Comparison of ENCODE assay signal across 27 cellular contexts in the genomic region with DNA sequence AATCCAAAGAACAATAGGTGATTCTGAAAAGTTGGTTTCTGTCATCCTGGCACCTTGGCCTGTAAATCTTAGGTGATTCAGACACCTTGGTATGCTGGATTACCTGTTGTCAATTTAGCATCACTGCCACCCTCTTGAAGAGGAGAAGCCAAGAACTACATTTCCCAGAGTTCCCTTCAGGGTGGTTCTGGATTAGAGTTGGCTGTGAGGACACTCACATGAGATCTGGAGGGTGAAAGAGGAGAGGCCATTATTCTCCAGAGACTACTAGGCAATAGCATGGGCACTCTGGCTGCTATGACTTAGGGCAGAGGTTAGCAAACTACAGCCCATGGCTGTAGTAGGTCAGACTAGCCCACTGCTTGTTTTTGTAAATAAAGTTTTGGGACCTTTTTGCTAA. TPM values are rescaled to one million over a fixed set of nuclear protein-coding genes. Genes with fewer than 3 reads are reported as not detected.
DNase-seq lines count a peak whose midpoint lies in the region; ATAC-seq, FAIRE-seq and TF ChIP-seq lines count a peak whose summit lies in the region.
"Had no signal": no experiment of that assay in that cellular context is flagged by ENCODE, and none has a peak within 500 bp of the region (broad histone marks: within the 10 kb centered on the region; RNA-seq: fewer than 3 reads in every experiment).

No MANE protein-coding gene starts in this region.

- peak overlapping the region; percentile 11 for H3K4me2 ChIP-seq in astrocyte (ENCODE audit: low read length)
- H3K4me2 ChIP-seq: neural progenitor cell had no signal

- no peaks in the 10 kb centered on the region for H3K27me3 Mint-ChIP-seq in astrocyte (ENCODE audit: low read depth, unreplicated experiment)

- H2AFZ ChIP-seq in astrocyte (ENCODE audit: low read depth, low read length) = no peak overlapping the region
- H2AFZ ChIP-seq: neural progenitor cell had no signal

- H3K4me1 Mint-ChIP-seq in astrocyte (ENCODE audit: low read depth, unreplicated experiment) = peaks cover 40% of the 10 kb centered on the region
- H3K4me1 Mint-ChIP-seq: neural progenitor cell had no signal

- H3K36me3 ChIP-seq in right atrium auricular region (no peaks in the 10 kb centered on the region), astrocyte (ENCODE audit: insufficient read depth, low read length) (no peaks in the 10 kb centered on the region), esophagus muscularis mucosa (no peaks in the 10 kb centered on the region)
- H3K36me3 ChIP-seq: heart right ventricle, left lung, neural progenitor cell had no signal

- H3K4me3 Mint-ChIP-seq in astrocyte (ENCODE audit: unreplicated experiment) = no peak overlapping the region
- H3K4me3 Mint-ChIP-seq: activated T-cell treated with anti-CD3 and anti-CD28 coated beads, Interleukin-2, amount 50 U/mL, for 72 hours; neural progenitor cell had no signal

- FAIRE-seq in astrocyte (lab: Jason Lieb, UNC) = no peak
- FAIRE-seq: colon had no signal

- TF ChIP-seq CTCF in right atrium auricular region (IDR thresholded peaks at IDR 0.05) = no peak
- no peak for TF ChIP-seq CTCF in astrocyte (IDR thresholded peaks at IDR 0.05; ENCODE audit: insufficient read depth, low read depth, low read length)
- TF ChIP-seq CTCF in esophagus muscularis mucosa (IDR thresholded peaks at IDR 0.05) = no peak

- peak overlapping the region; percentile 16 for H3K9ac ChIP-seq in astrocyte (ENCODE audit: low read length)
- H3K9ac ChIP-seq: neural progenitor cell had no signal

- peak overlapping the region; percentile 99 for H3K27ac Mint-ChIP-seq in astrocyte (ENCODE audit: unreplicated experiment)
- H3K27ac Mint-ChIP-seq: activated naive CD4-positive, alpha-beta T cell treated with anti-CD3 and anti-CD28 coated beads, Interleukin-2, amount 50 U/mL, for 72 hours; activated T-cell treated with anti-CD3 and anti-CD28 coated beads, Interleukin-2, amount 50 U/mL, for 72 hours; neural progenitor cell had no signal

- DNase-seq in right atrium auricular region (ENCODE audit: low spot score) (no peak), right cardiac atrium (no peak), astrocyte (ENCODE audit: low read depth) (no peak), mesenteric fat pad (ENCODE audit: low spot score) (peak; percentile 11), esophagus muscularis mucosa (ENCODE audit: extremely low spot score) (no peak), medulla oblongata (ENCODE audit: extremely low spot score) (no peak), iPS-NIHi11 (ENCODE audit: low spot score) (no peak), GM03348 (ENCODE audit: low spot score) (no peak)
- DNase-seq: activated CD4-positive, CD25-positive, alpha-beta regulatory T cell treated with anti-CD3 and anti-CD28 coated beads, Interleukin-2, amount 50 U/mL, for 72 hours; activated T-cell treated with anti-CD3 and anti-CD28 coated beads, Interleukin-2, amount 50 U/mL, for 72 hours; body of pancreas; C1 segment of cervical spinal cord; GDM1; GOT3; heart right ventricle; Karpas-422; left lung; mucosa of descending colon; NCI-H1092; NCI-H2029; NCI-H345; NK-92 treated with Interleukin-12 subunit alpha and Interleukin-12 subunit beta, amount 100 ng/mL, for 24 hours; psoas muscle; RPMI8226 had no signal

- H3K4me3 ChIP-seq in right atrium auricular region (no peak overlapping the region), right cardiac atrium (ENCODE audit: low read length) (no peak overlapping the region), astrocyte (ENCODE audit: insufficient read depth, low read depth, low read length) (no peak overlapping the region), esophagus muscularis mucosa (no peak overlapping the region)
- H3K4me3 ChIP-seq: body of pancreas, heart right ventricle, left lung, mucosa of descending colon, neural progenitor cell, psoas muscle had no signal

- TF ChIP-seq EP300 in esophagus muscularis mucosa (IDR thresholded peaks at IDR 0.05) = no peak

- H3K27me3 ChIP-seq in right atrium auricular region = no peaks in the 10 kb centered on the region
- no peaks in the 10 kb centered on the region for H3K27me3 ChIP-seq in right cardiac atrium (ENCODE audit: control insufficient read depth, insufficient read depth)
- H3K27me3 ChIP-seq in astrocyte (ENCODE audit: insufficient read depth, low read length) = no peaks in the 10 kb centered on the region
- H3K27me3 ChIP-seq in esophagus muscularis mucosa = no peaks in the 10 kb centered on the region
- H3K27me3 ChIP-seq: body of pancreas, heart right ventricle, left lung, neural progenitor cell had no signal

- no peaks in the 10 kb centered on the region for H3K79me2 ChIP-seq in astrocyte (ENCODE audit: insufficient read depth, low read length)

- no peaks in the 10 kb centered on the region for H3K36me3 Mint-ChIP-seq in astrocyte (ENCODE audit: low read depth, unreplicated experiment)
- H3K36me3 Mint-ChIP-seq: neural progenitor cell had no signal

- H3K27ac ChIP-seq in right atrium auricular region (peak overlapping the region; percentile 40 to 69), right cardiac atrium (ENCODE audit: low read length) (no peak overlapping the region), astrocyte (ENCODE audit: low read depth, low read length) (peak overlapping the region; percentile 84), esophagus muscularis mucosa (replicated peaks in 1 of 4) (peak overlapping the region in 2 of 4 donors; percentile 0 to 3)
- H3K27ac ChIP-seq: body of pancreas, left lung, neural progenitor cell, psoas muscle had no signal

- intact Hi-C loops in right cardiac atrium (cut with DNase I) (no loop called here), esophagus muscularis mucosa (cut with DNase I) (no loop called here)

- no peak for ATAC-seq in right cardiac atrium
- ATAC-seq: activated naive CD4-positive, alpha-beta T cell treated with anti-CD3 and anti-CD28 coated beads, Interleukin-2, amount 50 U/mL, for 72 hours; mucosa of descending colon had no signal

- no peaks in the 10 kb centered on the region for H4K20me1 ChIP-seq in astrocyte (ENCODE audit: insufficient read depth, low read length)

- H3K9me3 Mint-ChIP-seq in astrocyte (ENCODE audit: unreplicated experiment) = peaks cover 22% of the 10 kb centered on the region

- TF ChIP-seq POLR2A in esophagus muscularis mucosa (IDR thresholded peaks at IDR 0.05; ENCODE audit: low read depth) = no peak

- H3K4me1 ChIP-seq in right atrium auricular region (no peaks in the 10 kb centered on the region), right cardiac atrium (ENCODE audit: control insufficient read depth, insufficient read depth, low read length) (no peaks in the 10 kb centered on the region), astrocyte (ENCODE audit: insufficient read depth, low read length) (peaks cover 12% of the 10 kb centered on the region), esophagus muscularis mucosa (no peaks in the 10 kb centered on the region)
- H3K4me1 ChIP-seq: body of pancreas, heart right ventricle, left lung, neural progenitor cell, psoas muscle had no signal

- H3K9me3 ChIP-seq in right atrium auricular region (peaks cover 0 to 13% of the 10 kb centered on the region in 2 donors), right cardiac atrium (ENCODE audit: control insufficient read depth, low read length) (peaks cover 1% of the 10 kb centered on the region), astrocyte (ENCODE audit: insufficient read depth, low read depth, low read length) (peaks cover 2% of the 10 kb centered on the region), esophagus muscularis mucosa (peaks cover 0 to 16% (median 8%) of the 10 kb centered on the region in 4 donors)

RNA-seq across cellular contexts. Expression of gene CORO2B, which starts 41.7 kb away (rescaled TPM):
- total RNA-seq in right atrium auricular region = 1 to 10 TPM; 6.0 to 9.7 TPM
- total RNA-seq in right cardiac atrium = 10 to 100 TPM in 3 of 4 donors, 1 to 10 TPM in 1; 5.8 to 13.7 (median 11.3) TPM
- 6.9 TPM for polyA plus RNA-seq in right cardiac atrium
- total RNA-seq in astrocyte = 6.2 and 7.4 TPM in 2 replicates
- total RNA-seq in mesenteric fat pad = 4.9 TPM
- 10 to 100 TPM in 1 of 4 donors, 1 to 10 TPM in 3; 5.8 to 12.2 (median 7.5) TPM for total RNA-seq in esophagus muscularis mucosa
